Comparison of ENCODE assay signal across 1 cellular context in the genomic region with DNA sequence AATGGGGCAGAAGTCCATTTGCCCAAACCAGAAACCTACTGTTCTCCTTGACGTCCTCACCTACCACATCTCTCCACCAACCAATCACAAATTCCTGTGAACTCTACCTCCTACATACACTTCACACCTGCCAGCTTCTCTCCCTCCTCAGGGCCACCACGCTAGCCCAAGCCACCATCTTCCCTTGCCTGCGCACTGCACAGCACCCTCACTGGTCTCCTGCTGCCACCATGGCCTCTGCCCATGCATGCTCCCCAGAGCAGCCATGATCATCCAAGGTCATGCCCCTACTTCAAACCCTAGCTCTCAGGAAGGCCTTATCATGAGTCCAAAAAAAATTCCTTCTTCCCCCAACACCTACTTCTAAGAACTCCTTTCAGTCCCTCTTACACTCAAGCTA.
TF ChIP-seq lines count a peak whose summit lies in the region.

No MANE protein-coding gene starts in this region.

TF ChIP-seq in HepG2, 621 proteins besides CTCF, POLR2A, EP300 and RAD21:
- TF ChIP-seq ZNF326 (CRISPR knock-in tag; IDR thresholded peaks at IDR 0.05; ENCODE audit: borderline replicate concordance) (no peak), ZNF235 (CRISPR knock-in tag; IDR thresholded peaks at IDR 0.05; ENCODE audit: borderline replicate concordance) (no peak), TOE1 (CRISPR knock-in tag; IDR thresholded peaks at IDR 0.05) (no peak), RXRB (CRISPR knock-in tag; IDR thresholded peaks at IDR 0.05; ENCODE audit: borderline replicate concordance) (no peak)
